ENCODE assay signal across 8 cellular contexts in genomic region chr12:108884116-108885012, GRCh38. TPM values are rescaled to one million over a fixed set of nuclear protein-coding genes. Genes with fewer than 3 reads are reported as not detected.
DNase-seq lines count a peak whose midpoint lies in the region; ATAC-seq and TF ChIP-seq lines count a peak whose summit lies in the region.

No MANE protein-coding gene starts in this region.

- no peak overlapping the region for H3K4me3 ChIP-seq in A673 (ENCODE audit: low read depth, low read length, poor library complexity, severe bottlenecking)
- no peak overlapping the region for H3K4me3 ChIP-seq in GM23338
- no peak overlapping the region for H3K4me3 ChIP-seq in Panc1 (ENCODE audit: low read depth in 2 of 2, low read length in 2 of 2)

- POLR2A ChIA-PET in A673 (lab: Charles Lee; ENCODE audit: low non-redundant PET) (no interaction called here), Panc1 (lab: Charles Lee) (no interaction called here)

- H3K27ac Mint-ChIP-seq in GM23338 = no peak overlapping the region
- no peak overlapping the region for H3K27ac Mint-ChIP-seq in glutamatergic neuron (ENCODE audit: unreplicated experiment)

- peak; percentile 67 for DNase-seq in A673 (ENCODE audit: low spot score)
- DNase-seq in GM23338 (ENCODE audit: low spot score) = peak; percentile 82
- DNase-seq in Panc1 (ENCODE audit: low read depth, low spot score) = peak; percentile 12
- peak; percentile 24 for DNase-seq in activated T-helper 1 cell treated with Interleukin-2 at 50 U/mL for 16 hours (ENCODE audit: low read depth)
- DNase-seq in glutamatergic neuron = peak; percentile 57
- DNase-seq in stimulated activated CD4-positive, alpha-beta T cell treated with anti-CD3 and anti-CD28 coated beads, Interleukin-12 subunit alpha, Interleukin-12 subunit beta, amount 100 ng/mL, for 4 hours = peak; percentile 73
- no peak for DNase-seq in midbrain (lab: John Stamatoyannopoulos, UW)

- H3K36me3 Mint-ChIP-seq in GM23338 (ENCODE audit: low read depth) (no peaks in the 10 kb centered on the region), glutamatergic neuron (ENCODE audit: unreplicated experiment) (no peaks in the 10 kb centered on the region)

- BruUV-seq in A673 (replicated peaks; lab: Mats Ljungman, UMichigan) (no TSS peak), Panc1 (replicated peaks; lab: Mats Ljungman, UMichigan) (no TSS peak)

- TF ChIP-seq CTCF in A673 (conservative IDR thresholded peaks at IDR 0.05; ENCODE audit: low read depth, low read length) = peak; percentile 77
- peak; percentile 81 to 83 for TF ChIP-seq CTCF in GM23338 (conservative IDR thresholded peaks at IDR 0.05; ENCODE audit: low read depth in 2 of 2)
- TF ChIP-seq CTCF in Panc1 (IDR thresholded peaks at IDR 0.05) = peak; percentile 85
- TF ChIP-seq CTCF in glutamatergic neuron (IDR thresholded peaks at IDR 0.05; ENCODE audit: partially characterized antibody, unreplicated experiment) = peak; percentile 52

- H3F3A ChIP-seq in GM23338 (replicated peaks; ENCODE audit: low read depth) = no peaks in the 10 kb centered on the region

- H2AFZ ChIP-seq in GM23338 = no peak overlapping the region

- no peaks in the 10 kb centered on the region for H4K20me1 ChIP-seq in GM23338 (replicated peaks; ENCODE audit: insufficient read depth)

- H3K4me2 ChIP-seq in GM23338 = no peak overlapping the region

- no peaks in the 10 kb centered on the region for H3K9me2 ChIP-seq in GM23338 (ENCODE audit: insufficient read depth)

- CTCF ChIA-PET in A673 (lab: Charles Lee) = interaction anchor here (0.5 to 1.0 kb wide), 3 partner anchors 24 to 513 kb away, joined by 3 to 9 read pairs (median 6); no protein-coding TSS in a partner anchor
- CTCF ChIA-PET in Panc1 (lab: Charles Lee) = interaction anchor here (0.6 to 1.2 kb wide), 2 partner anchors 13 to 104 kb away, joined by 4 to 8 read pairs; no protein-coding TSS in a partner anchor

- H3K4me1 ChIP-seq in A673 (ENCODE audit: insufficient read depth, low read length, poor library complexity, severe bottlenecking) = no peaks in the 10 kb centered on the region
- no peaks in the 10 kb centered on the region; the same call in 1 of the 2 replicates for H3K4me1 ChIP-seq in GM23338 (ENCODE audit: insufficient read depth)
- no peaks in the 10 kb centered on the region for H3K4me1 ChIP-seq in Panc1 (ENCODE audit: control insufficient read depth, insufficient read depth, low read length)

- peaks cover under 1% of the 10 kb centered on the region; the same call in 1 of the 3 replicates for H3K4me1 Mint-ChIP-seq in GM23338
- peaks cover 2% of the 10 kb centered on the region for H3K4me1 Mint-ChIP-seq in glutamatergic neuron (ENCODE audit: low read depth, unreplicated experiment)

- in situ Hi-C loops in Panc1 (cut with HindIII; ENCODE audit: low pct_unique_long_range_greater_than_20kb, low sequenced_read_pairs) = no loop called here

- intact Hi-C loops in A673 (cut with micrococcal nuclease; ENCODE audit: unreplicated experiment) = loop anchor here (1.0 kb wide), 1 partner anchor 209 kb away; the partner anchor contains the start of gene ALKBH2
- intact Hi-C loops in Panc1 (cut with micrococcal nuclease; ENCODE audit: unreplicated experiment) = loop anchor here (1.0 to 10.0 kb wide), 2 partner anchors 67 to 200 kb away; no protein-coding TSS in a partner anchor

- H3K27me3 Mint-ChIP-seq in GM23338 (ENCODE audit: insufficient read depth, low read depth, poor library complexity) (peaks cover 8% of the 10 kb centered on the region), glutamatergic neuron (ENCODE audit: unreplicated experiment) (peaks cover 2% of the 10 kb centered on the region)

- no peaks in the 10 kb centered on the region for H3K79me2 ChIP-seq in GM23338 (replicated peaks; ENCODE audit: insufficient read depth)

- ATAC-seq in GM23338 (peak; percentile 74), Panc1 (peak; percentile 72), GM21367 (IDR thresholded peaks at IDR 0.05; ENCODE audit: unreplicated experiment) (no peak)

- H3K4me3 Mint-ChIP-seq in GM23338 (no peak overlapping the region), glutamatergic neuron (ENCODE audit: unreplicated experiment) (no peak overlapping the region)

- H3K9me3 ChIP-seq in A673 (ENCODE audit: low read depth, low read length, poor library complexity, severe bottlenecking) = no peaks in the 10 kb centered on the region
- H3K9me3 ChIP-seq in Panc1 (ENCODE audit: control insufficient read depth, insufficient read depth, low read depth, low read length) = no peaks in the 10 kb centered on the region

- no peaks in the 10 kb centered on the region; the same call in 2 of the 3 replicates for H3K9me3 Mint-ChIP-seq in GM23338
- no peaks in the 10 kb centered on the region for H3K9me3 Mint-ChIP-seq in glutamatergic neuron (ENCODE audit: unreplicated experiment)

- H3K27ac ChIP-seq in A673 (ENCODE audit: low read depth, low read length, poor library complexity, severe bottlenecking) = no peak overlapping the region
- no peak overlapping the region for H3K27ac ChIP-seq in GM23338 (ENCODE audit: low read depth)
- H3K27ac ChIP-seq in Panc1 (ENCODE audit: low read length) = no peak overlapping the region

- H3K36me3 ChIP-seq in A673 (ENCODE audit: insufficient read depth, low read length, poor library complexity, severe bottlenecking) = no peaks in the 10 kb centered on the region
- no peaks in the 10 kb centered on the region for H3K36me3 ChIP-seq in GM23338 (ENCODE audit: insufficient read depth)
- no peaks in the 10 kb centered on the region for H3K36me3 ChIP-seq in Panc1 (ENCODE audit: control insufficient read depth, insufficient read depth, low read length)

- H3K27me3 ChIP-seq in A673 (replicated peaks; ENCODE audit: insufficient read depth, low read depth, low read length, poor library complexity) (no peaks in the 10 kb centered on the region), GM23338 (ENCODE audit: insufficient read depth) (no peaks in the 10 kb centered on the region), Panc1 (ENCODE audit: control insufficient read depth, insufficient read depth, low read length) (no peaks in the 10 kb centered on the region)

TF ChIP-seq in GM23338, 12 proteins besides CTCF, POLR2A, EP300 and RAD21 (continues in another document):
- TF ChIP-seq JUNB (IDR thresholded peaks at IDR 0.05; ENCODE audit: unreplicated experiment) = no peak
- TF ChIP-seq REST (IDR thresholded peaks at IDR 0.05; ENCODE audit: unreplicated experiment) = no peak
- no peak for TF ChIP-seq EZH2phosphoT487 (IDR thresholded peaks at IDR 0.05; ENCODE audit: unreplicated experiment)
- TF ChIP-seq STAT1 (IDR thresholded peaks at IDR 0.05; ENCODE audit: unreplicated experiment) = no peak
- no peak for TF ChIP-seq ETS1 (IDR thresholded peaks at IDR 0.05)
- no peak for TF ChIP-seq ZNF331 (CRISPR knock-in tag; IDR thresholded peaks at IDR 0.05; ENCODE audit: low read depth)
- no peak for TF ChIP-seq POLR2AphosphoS5 (IDR thresholded peaks at IDR 0.05; ENCODE audit: low read depth)
- TF ChIP-seq EZH2 (IDR thresholded peaks at IDR 0.05; ENCODE audit: low read depth, unreplicated experiment) = no peak
- no peak for TF ChIP-seq NANOG (IDR thresholded peaks at IDR 0.05; ENCODE audit: borderline replicate concordance)
- TF ChIP-seq ZNF114 (CRISPR knock-in tag; IDR thresholded peaks at IDR 0.05) = no peak
- no peak for TF ChIP-seq CREB1 (CRISPR knock-in tag; IDR thresholded peaks at IDR 0.05; ENCODE audit: low read depth)

RNA-seq across cellular contexts. Expression of gene DAO, which starts 4.5 kb away (rescaled TPM):
- not detected in 2 replicates for total RNA-seq in A673 (2021)
- not detected in 2 replicates for total RNA-seq in GM23338 (2014; rRNA removed; shearing (Covaris generic))
- polyA plus RNA-seq in GM23338 (2016; fragmentation: Nextera tagmentation; extraction: Ambion mirVana) = not detected in 2 replicates
- total RNA-seq in Panc1 (2021; ENCODE audit: unreplicated experiment) = not detected
- not detected for polyA plus RNA-seq in Panc1 (2012; ENCODE audit: insufficient read length)
- total RNA-seq in glutamatergic neuron (ENCODE audit: unreplicated experiment) = not detected

RNA-seq across cellular contexts. Expression of gene SSH1, which starts 27.0 kb away (rescaled TPM):
- total RNA-seq in A673 (2021) = 36.1 and 39.0 TPM in 2 replicates
- total RNA-seq in GM23338 (2014; rRNA removed; shearing (Covaris generic)) = 10.8 and 11.8 TPM in 2 replicates
- polyA plus RNA-seq in GM23338 (2016; fragmentation: Nextera tagmentation; extraction: Ambion mirVana) = 3.4 and 3.6 TPM in 2 replicates
- total RNA-seq in Panc1 (2021; ENCODE audit: unreplicated experiment) = 58.6 TPM
- polyA plus RNA-seq in Panc1 (2012; ENCODE audit: insufficient read length) = 40.0 TPM
- 28.2 TPM for total RNA-seq in glutamatergic neuron (ENCODE audit: unreplicated experiment)
